ENCODE assay signal across 26 cellular contexts in genomic region chr12:129614221-129614885, GRCh38.
DNase-seq lines count a peak whose midpoint lies in the region; ATAC-seq and TF ChIP-seq lines count a peak whose summit lies in the region.
"Had no signal": no experiment of that assay in that cellular context is flagged by ENCODE, and none has a peak within 500 bp of the region (broad histone marks: within the 10 kb centered on the region; RNA-seq: fewer than 3 reads in every experiment).

No MANE protein-coding gene starts in this region.

- no peaks in the 10 kb centered on the region for H3K79me2 ChIP-seq in neural progenitor cell (ENCODE audit: low read depth)

- H3K27ac Mint-ChIP-seq in neural progenitor cell = peak overlapping the region; percentile 47
- no peak overlapping the region for H3K27ac Mint-ChIP-seq in activated T-cell treated with anti-CD3 and anti-CD28 coated beads, Interleukin-2, amount 50 U/mL, for 72 hours
- no peak overlapping the region for H3K27ac Mint-ChIP-seq in stimulated activated naive CD8-positive, alpha-beta T cell treated with anti-CD3 and anti-CD28 coated beads, Interleukin-15, amount 100 ng/mL, for 72 hours
- H3K27ac Mint-ChIP-seq: activated CD8-positive, alpha-beta T cell treated with anti-CD3 and anti-CD28 coated beads for 36 hours; activated naive CD8-positive, alpha-beta T cell; B cell; stimulated activated naive CD8-positive, alpha-beta T cell treated with anti-CD3 and anti-CD28 coated beads, Interleukin-15, Interleukin-2, amounts not matched to agents 100 ng/mL and 50 ng/mL, for 24 hours; T-helper 17 cell had no signal

- H3K36me3 ChIP-seq in neural progenitor cell = no peaks in the 10 kb centered on the region
- H3K36me3 ChIP-seq: thyroid gland had no signal

- peaks cover 10% of the 10 kb centered on the region for H3K36me3 Mint-ChIP-seq in neural progenitor cell
- peaks cover 0 to 1% of the 10 kb centered on the region in 2 donors for H3K36me3 Mint-ChIP-seq in activated T-cell treated with anti-CD3 and anti-CD28 coated beads, Interleukin-2, amount 50 U/mL, for 72 hours (ENCODE audit: insufficient read depth in 2 of 2)
- H3K36me3 Mint-ChIP-seq: activated naive CD8-positive, alpha-beta T cell had no signal

- ATAC-seq in activated T-cell treated with anti-CD3 and anti-CD28 coated beads, Interleukin-2, amount 50 U/mL, for 72 hours (replicated peaks in 1 of 2) = no peak
- ATAC-seq in stimulated activated naive CD8-positive, alpha-beta T cell treated with anti-CD3 and anti-CD28 coated beads, Interleukin-15, amount 100 ng/mL, for 72 hours = no peak
- ATAC-seq: A549; activated CD8-positive, alpha-beta T cell treated with anti-CD3 and anti-CD28 coated beads for 36 hours; psoas muscle; T-helper 17 cell had no signal

- H3F3A ChIP-seq in neural progenitor cell (ENCODE audit: low read depth) = no peaks in the 10 kb centered on the region

- no peaks in the 10 kb centered on the region for H3K9me3 ChIP-seq in neural progenitor cell (ENCODE audit: low read depth)
- H3K9me3 ChIP-seq: A549, psoas muscle, thyroid gland had no signal

- H3K4me3 ChIP-seq in choroid plexus epithelial cell (ENCODE audit: low read depth, low read length) (no peak overlapping the region), neural progenitor cell (no peak overlapping the region)
- H3K4me3 ChIP-seq: A549, psoas muscle, SK-N-MC, thyroid gland had no signal

- H3K4me1 Mint-ChIP-seq in neural progenitor cell = peaks cover 49% of the 10 kb centered on the region
- H3K4me1 Mint-ChIP-seq in activated T-cell treated with anti-CD3 and anti-CD28 coated beads, Interleukin-2, amount 50 U/mL, for 72 hours (ENCODE audit: low read depth) = no peaks in the 10 kb centered on the region
- no peaks in the 10 kb centered on the region for H3K4me1 Mint-ChIP-seq in stimulated activated naive CD8-positive, alpha-beta T cell treated with anti-CD3 and anti-CD28 coated beads, Interleukin-15, amount 100 ng/mL, for 72 hours
- H3K4me1 Mint-ChIP-seq: B cell, T-helper 17 cell had no signal

- no peak overlapping the region for H3K4me2 ChIP-seq in neural progenitor cell
- H3K4me2 ChIP-seq: A549 had no signal

- H2AFZ ChIP-seq in neural progenitor cell (replicated peaks) = no peak overlapping the region

- H3K27me3 Mint-ChIP-seq in neural progenitor cell (ENCODE audit: insufficient read depth, low read depth) = no peaks in the 10 kb centered on the region
- H3K27me3 Mint-ChIP-seq in activated T-cell treated with anti-CD3 and anti-CD28 coated beads, Interleukin-2, amount 50 U/mL, for 72 hours (ENCODE audit: low read depth) = no peaks in the 10 kb centered on the region
- H3K27me3 Mint-ChIP-seq in stimulated activated naive CD8-positive, alpha-beta T cell treated with anti-CD3 and anti-CD28 coated beads, Interleukin-15, amount 100 ng/mL, for 72 hours = no peaks in the 10 kb centered on the region
- H3K27me3 Mint-ChIP-seq: activated CD8-positive, alpha-beta T cell treated with anti-CD3 and anti-CD28 coated beads for 36 hours; activated naive CD8-positive, alpha-beta T cell; B cell; stimulated activated naive CD8-positive, alpha-beta T cell treated with anti-CD3 and anti-CD28 coated beads, Interleukin-15, Interleukin-2, amounts not matched to agents 100 ng/mL and 50 ng/mL, for 24 hours; T-helper 17 cell had no signal

- H3K9ac ChIP-seq in neural progenitor cell = no peak overlapping the region

- no peak overlapping the region for H3K27ac ChIP-seq in neural progenitor cell
- H3K27ac ChIP-seq: A549, epithelial cell of prostate, psoas muscle, SK-N-MC, thyroid gland had no signal

- in situ Hi-C loops in Caki2 (cut with HindIII; ENCODE audit: low pct_unique_long_range_greater_than_20kb, low sequenced_read_pairs) = no loop called here

- no peaks in the 10 kb centered on the region for H4K20me1 ChIP-seq in neural progenitor cell (ENCODE audit: low read depth)

- H3K4me3 Mint-ChIP-seq in neural progenitor cell = no peak overlapping the region
- H3K4me3 Mint-ChIP-seq in activated T-cell treated with anti-CD3 and anti-CD28 coated beads, Interleukin-2, amount 50 U/mL, for 72 hours = no peak overlapping the region
- H3K4me3 Mint-ChIP-seq in stimulated activated naive CD8-positive, alpha-beta T cell treated with anti-CD3 and anti-CD28 coated beads, Interleukin-15, amount 100 ng/mL, for 72 hours = no peak overlapping the region
- H3K4me3 Mint-ChIP-seq: activated CD8-positive, alpha-beta T cell treated with anti-CD3 and anti-CD28 coated beads for 36 hours; activated naive CD8-positive, alpha-beta T cell; B cell; stimulated activated naive CD8-positive, alpha-beta T cell treated with anti-CD3 and anti-CD28 coated beads, Interleukin-15, Interleukin-2, amounts not matched to agents 100 ng/mL and 50 ng/mL, for 24 hours; T-helper 17 cell had no signal

- no peaks in the 10 kb centered on the region for H3K27me3 ChIP-seq in neural progenitor cell
- H3K27me3 ChIP-seq: thyroid gland had no signal

- TF ChIP-seq CTCF in choroid plexus epithelial cell (conservative IDR thresholded peaks at IDR 0.05; ENCODE audit: low read depth, low read length) (no peak), neural progenitor cell (IDR thresholded peaks at IDR 0.05) (no peak)

- DNase-seq in Caki2 (ENCODE audit: low read depth) (peak; percentile 67), RPMI7951 (ENCODE audit: low read depth) (peak; percentile 75), choroid plexus epithelial cell (ENCODE audit: low read depth) (peak; percentile 78), neural progenitor cell (ENCODE audit: low spot score) (no peak), AML-193 (lab: John Stamatoyannopoulos, UW) (no peak)
- no peak for DNase-seq in activated T-cell treated with anti-CD3 and anti-CD28 coated beads, Interleukin-2, amount 50 U/mL, for 72 hours
- DNase-seq in effector CD4-positive, alpha-beta T cell = no peak
- DNase-seq in stimulated activated naive CD8-positive, alpha-beta T cell treated with anti-CD3 and anti-CD28 coated beads, Interleukin-15, amount 100 ng/mL, for 72 hours = no peak
- DNase-seq: activated CD4-positive, alpha-beta T cell treated with anti-CD3 and anti-CD28 coated beads for 1 hour; activated CD8-positive, alpha-beta T cell treated with anti-CD3 and anti-CD28 coated beads for 36 hours; cerebellar nuclear complex; DMS53; glutamatergic neuron; NCI-H1092 treated with DMSO at 0.1 percent for 48 hours; NCI-H187; NCI-H526 treated with DMSO at 0.1 percent for 48 hours; psoas muscle; RPMI8226; T-helper 17 cell; thyroid gland had no signal

- no peaks in the 10 kb centered on the region for H3K4me1 ChIP-seq in neural progenitor cell
- H3K4me1 ChIP-seq: A549, psoas muscle, thyroid gland had no signal

- H3K9me3 Mint-ChIP-seq in neural progenitor cell = peaks cover 14% of the 10 kb centered on the region
- H3K9me3 Mint-ChIP-seq in activated T-cell treated with anti-CD3 and anti-CD28 coated beads, Interleukin-2, amount 50 U/mL, for 72 hours = peaks cover 2 to 6% of the 10 kb centered on the region in 2 donors
- peaks cover 6 to 23% of the 10 kb centered on the region in 2 donors for H3K9me3 Mint-ChIP-seq in stimulated activated naive CD8-positive, alpha-beta T cell treated with anti-CD3 and anti-CD28 coated beads, Interleukin-15, amount 100 ng/mL, for 72 hours

Comparison
In these comparisons a context has a peak if more than half of its experiments do, and no peak if none do; other contexts are left out.
1. DNase-seq: peak in Caki2 (single experiment), RPMI7951 (single experiment) and choroid plexus epithelial cell (single experiment); none in neural progenitor cell (single experiment), activated T-cell treated with anti-CD3 and anti-CD28 coated beads, Interleukin-2, amount 50 U/mL, for 72 hours (0 of 2), effector CD4-positive, alpha-beta T cell (single experiment), AML-193 (0 of 2) and stimulated activated naive CD8-positive, alpha-beta T cell treated with anti-CD3 and anti-CD28 coated beads, Interleukin-15, amount 100 ng/mL, for 72 hours (0 of 2).